Comparison of ENCODE assay signal across 22 cellular contexts in genomic region chr11:125464671-125465070, GRCh38. TPM values are rescaled to one million over a fixed set of nuclear protein-coding genes. Genes with fewer than 3 reads are reported as not detected.
DNase-seq lines count a peak whose midpoint lies in the region; ATAC-seq and TF ChIP-seq lines count a peak whose summit lies in the region.
"Had no signal": no experiment of that assay in that cellular context is flagged by ENCODE, and none has a peak within 500 bp of the region (broad histone marks: within the 10 kb centered on the region; RNA-seq: fewer than 3 reads in every experiment).

No MANE protein-coding gene starts in this region.

- H3K4me1 ChIP-seq in left lung: no peaks in the 10 kb centered on the region
- no peaks in the 10 kb centered on the region for H3K4me1 ChIP-seq in right atrium auricular region
- H3K4me1 ChIP-seq: Caco-2, Peyer's patch, SJSA1 had no signal

- H3K4me3 ChIP-seq in left lung: no peak overlapping the region
- no peak overlapping the region for H3K4me3 ChIP-seq in right atrium auricular region
- H3K4me3 ChIP-seq: BLaER1 treated with 17β-estradiol and CSF1 and Interleukin-3, amounts not matched to agents 10 nM and 100 nM; Peyer's patch; SJSA1 had no signal

- H3K9me3 ChIP-seq in left lung (no peaks in the 10 kb centered on the region), right atrium auricular region (no peaks in the 10 kb centered on the region)
- H3K9me3 ChIP-seq: BLaER1 treated with 17β-estradiol and CSF1 and Interleukin-3, amounts not matched to agents 10 nM and 100 nM; Caco-2; Peyer's patch; SJSA1 had no signal

- ATAC-seq in left lung: no peak

- H3K27me3 ChIP-seq in left lung (peaks cover 0 to 8% of the 10 kb centered on the region in 2 donors), right atrium auricular region (no peaks in the 10 kb centered on the region)
- H3K27me3 ChIP-seq: BLaER1 treated with 17β-estradiol and CSF1 and Interleukin-3, amounts not matched to agents 10 nM and 100 nM; Peyer's patch; SJSA1 had no signal

- H3K27ac ChIP-seq in substantia nigra (ENCODE audit: low read depth, low read length, poor library complexity, severe bottlenecking) (peak overlapping the region; percentile 72), left lung (no peak overlapping the region), right atrium auricular region (no peak overlapping the region)
- H3K27ac ChIP-seq: 22Rv1; BLaER1 treated with 17β-estradiol and CSF1 and Interleukin-3, amounts not matched to agents 10 nM and 100 nM; Peyer's patch; SJSA1 had no signal

- peak; percentile 61 for DNase-seq in NCI-H2171 treated with DMSO at 0.1 percent for 48 hours (lab: John Stamatoyannopoulos, UW)
- DNase-seq in NCI-H2171 (lab: John Stamatoyannopoulos, UW): no peak
- DNase-seq in RPMI8226: peak; percentile 5
- peak; percentile 80 for DNase-seq in cerebellum (ENCODE audit: low spot score)
- DNase-seq in substantia nigra (lab: John Stamatoyannopoulos, UW): peak in 4 of 49 donors; percentile 16 to 43 (median 26)
- DNase-seq in globus pallidus (ENCODE audit: low spot score): no peak
- DNase-seq in left lung: no peak
- DNase-seq in right atrium auricular region (ENCODE audit: low spot score): no peak
- DNase-seq: Caco-2; CD4-positive, alpha-beta memory T cell; DMS153; GOT3; HCEC 1CT; KG1; NCI-H1092 treated with DMSO at 0.1 percent for 48 hours; NCI-H146; NCI-H2081; NCI-H446 treated with DMSO at 0.1 percent for 48 hours; Peyer's patch had no signal

- H3K36me3 ChIP-seq in left lung: no peaks in the 10 kb centered on the region
- no peaks in the 10 kb centered on the region for H3K36me3 ChIP-seq in right atrium auricular region
- H3K36me3 ChIP-seq: Peyer's patch, SJSA1 had no signal

- intact Hi-C loops in left lung (cut with DNase I): no loop called here

- TF ChIP-seq CTCF in left lung (IDR thresholded peaks at IDR 0.05): no peak
- no peak for TF ChIP-seq CTCF in right atrium auricular region (IDR thresholded peaks at IDR 0.05)

RNA-seq across cellular contexts. Expression of gene FEZ1, which starts 31.4 kb away (rescaled TPM):
- total RNA-seq in cerebellum (131 TPM), left lung (10 to 100 TPM; 31.8 to 41.1 TPM), right atrium auricular region (10 to 100 TPM; 70.0 to 72.6 TPM)
- total RNA-seq: SJSA1 had no signal

Comparison
In these comparisons a context has a peak if more than half of its experiments do, and no peak if none do; other contexts are left out.
1. DNase-seq: peak in NCI-H2171 treated with DMSO at 0.1 percent for 48 hours (single experiment), RPMI8226 (single experiment) and cerebellum (single experiment); none in NCI-H2171 (single experiment), globus pallidus (single experiment), left lung (0 of 2) and right atrium auricular region (single experiment).